In genomic region chrX:109886122-109886761, GRCh38 we compare ENCODE assay signal across 9 cellular contexts.
A peak's percentile ranks its signal among the peaks of the same experiment; 100 is the strongest.
DNase-seq lines count a peak whose midpoint lies in the region; ATAC-seq and TF ChIP-seq lines count a peak whose summit lies in the region.
"Had no signal": no experiment of that assay in that cellular context is flagged by ENCODE, and none has a peak within 500 bp of the region (broad histone marks: within the 10 kb centered on the region; RNA-seq: fewer than 3 reads in every experiment).

No MANE protein-coding gene starts in this region.

- no peak overlapping the region for H2AK5ac ChIP-seq in mesendoderm (ENCODE audit: low read length)

- no peak for ATAC-seq in GM21381 (IDR thresholded peaks at IDR 0.05; ENCODE audit: unreplicated experiment)
- no peak for ATAC-seq in GM19328 (IDR thresholded peaks at IDR 0.05; ENCODE audit: unreplicated experiment)

- no peaks in the 10 kb centered on the region for H3K4me1 ChIP-seq in mesendoderm (ENCODE audit: control insufficient read depth, low read depth, low read length)

- no peaks in the 10 kb centered on the region for H3K79me2 ChIP-seq in mesendoderm (ENCODE audit: control insufficient read depth, insufficient read depth, low read length)

- no peak overlapping the region for H3K18ac ChIP-seq in mesendoderm (ENCODE audit: low read length)

- no peak overlapping the region for H3K9ac ChIP-seq in mesendoderm (ENCODE audit: low read length)

- H3K27ac ChIP-seq in coronary artery (no peak overlapping the region), mesendoderm (ENCODE audit: low read depth, low read length) (no peak overlapping the region)

- no peak overlapping the region for H3K4me3 ChIP-seq in coronary artery
- H3K4me3 ChIP-seq in mesendoderm (ENCODE audit: low read length): no peak overlapping the region

- peak; percentile 49 for TF ChIP-seq CTCF in coronary artery (IDR thresholded peaks at IDR 0.05)

- H2BK15ac ChIP-seq in mesendoderm (replicated peaks; ENCODE audit: low read depth): no peak overlapping the region

- in situ Hi-C loops in SK-MEL-5 (cut with HindIII; ENCODE audit: low pct_unique_long_range_greater_than_20kb, low sequenced_read_pairs): no loop called here

- H3K36me3 ChIP-seq in mesendoderm (ENCODE audit: control insufficient read depth, insufficient read depth, low read length): no peaks in the 10 kb centered on the region

- no peaks in the 10 kb centered on the region for H3K79me1 ChIP-seq in mesendoderm (ENCODE audit: low read length)

- no peak overlapping the region for H4K8ac ChIP-seq in mesendoderm (ENCODE audit: low read depth, low read length)

- no peak overlapping the region for H2BK120ac ChIP-seq in mesendoderm (ENCODE audit: low read depth, low read length)

- WGBS in mesendoderm (ENCODE audit: extremely low coverage, insufficient coverage, low lambda C conversion rate): no CpG with 5 or more reads among the region's 4 CpGs

- no peak overlapping the region for H3K56ac ChIP-seq in mesendoderm (ENCODE audit: low read length)

- no peak overlapping the region for H3K4ac ChIP-seq in mesendoderm (ENCODE audit: low read depth, low read length)

- H3K23ac ChIP-seq in mesendoderm (ENCODE audit: low read length): no peak overlapping the region

- no peak overlapping the region for H3K4me2 ChIP-seq in mesendoderm (ENCODE audit: low read length)

- H2BK5ac ChIP-seq in mesendoderm (ENCODE audit: low read length): no peak overlapping the region

- no peak overlapping the region for H4K5ac ChIP-seq in mesendoderm (ENCODE audit: low read length)

- DNase-seq in NCI-H446 (lab: John Stamatoyannopoulos, UW) (peak; percentile 2 to 40), NCI-H446 treated with DMSO at 0.1 percent for 48 hours (lab: John Stamatoyannopoulos, UW) (no peak), HT-29 (ENCODE audit: low spot score) (peak; percentile 73), SK-MEL-5 (ENCODE audit: low read depth, low spot score) (peak; percentile 63), coronary artery (ENCODE audit: low spot score) (no peak), mesendoderm (peak; percentile 39)
- DNase-seq: activated naive CD8-positive, alpha-beta T cell treated with anti-CD3 and anti-CD28 coated beads, Interleukin-2, amount 10 ng/mL, durations not matched to agents 7 days and 5 days had no signal

- no peaks in the 10 kb centered on the region for H3K27me3 ChIP-seq in mesendoderm (ENCODE audit: insufficient read depth, low read length, poor library complexity)

Comparison
In these comparisons a context has a peak if more than half of its experiments do, and no peak if none do; other contexts are left out.
1. DNase-seq: peak in NCI-H446 (2 of 2), HT-29 (single experiment), SK-MEL-5 (single experiment) and mesendoderm (single experiment); none in NCI-H446 treated with DMSO at 0.1 percent for 48 hours (single experiment) and coronary artery (single experiment).